Comparison of ENCODE assay signal across 20 cellular contexts in genomic region chr4:153638999-153639398, GRCh38. TPM values are rescaled to one million over a fixed set of nuclear protein-coding genes. Genes with fewer than 3 reads are reported as not detected.
DNase-seq lines count a peak whose midpoint lies in the region; ATAC-seq, FAIRE-seq and TF ChIP-seq lines count a peak whose summit lies in the region.
"Had no signal": no experiment of that assay in that cellular context is flagged by ENCODE, and none has a peak within 500 bp of the region (broad histone marks: within the 10 kb centered on the region; RNA-seq: fewer than 3 reads in every experiment).

No MANE protein-coding gene starts in this region.

- H3K9me3 ChIP-seq in OCI-LY1 (ENCODE audit: low read length): no peaks in the 10 kb centered on the region
- H3K9me3 ChIP-seq: Caco-2 had no signal

- H3K9me2 ChIP-seq in OCI-LY1 (ENCODE audit: low read depth, low read length): no peaks in the 10 kb centered on the region

- no peaks in the 10 kb centered on the region for H3K9me3 Mint-ChIP-seq in activated naive CD4-positive, alpha-beta T cell treated with anti-CD3 and anti-CD28 coated beads, Interleukin-2, amount 50 U/mL, for 72 hours
- H3K9me3 Mint-ChIP-seq in stimulated activated naive B cell treated with anti-CD40 and anti-IgM and Interleukin-4, amounts not matched to agents 10 μg/mL and 1 μg/mL and 100 μg/mL, for 72 hours: no peaks in the 10 kb centered on the region
- H3K9me3 Mint-ChIP-seq: CD4-positive, alpha-beta T cell had no signal

- peak overlapping the region; percentile 68; the same call in 1 of the 2 replicates for H3K4me2 ChIP-seq in OCI-LY1 (ENCODE audit: low read length)

- peaks cover 11 to 14% of the 10 kb centered on the region in 2 donors for H3K4me1 Mint-ChIP-seq in stimulated activated naive B cell treated with anti-CD40 and anti-IgM and Interleukin-4, amounts not matched to agents 10 μg/mL and 1 μg/mL and 100 μg/mL, for 72 hours

- intact Hi-C loops in posterior vena cava (cut with DNase I): loop anchor here in 1 of 2 donors (10.0 kb wide), 1 partner anchor 106 kb away; no protein-coding TSS in a partner anchor

- no peak overlapping the region for H3K4me3 ChIP-seq in OCI-LY1 (ENCODE audit: low read depth, low read length, poor library complexity, severe bottlenecking)

- peak overlapping the region; percentile 25 to 79 for H3K27ac Mint-ChIP-seq in activated naive CD4-positive, alpha-beta T cell treated with anti-CD3 and anti-CD28 coated beads, Interleukin-2, amount 50 U/mL, for 72 hours
- H3K27ac Mint-ChIP-seq in stimulated activated naive B cell treated with anti-CD40 and anti-IgM and Interleukin-4, amounts not matched to agents 10 μg/mL and 1 μg/mL and 100 μg/mL, for 72 hours: peak overlapping the region; percentile 70
- H3K27ac Mint-ChIP-seq: B cell had no signal

- no peaks in the 10 kb centered on the region for H3K27me3 Mint-ChIP-seq in stimulated activated naive B cell treated with anti-CD40 and anti-IgM and Interleukin-4, amounts not matched to agents 10 μg/mL and 1 μg/mL and 100 μg/mL, for 72 hours
- H3K27me3 Mint-ChIP-seq: B cell; CD4-positive, alpha-beta T cell had no signal

- no peak for ATAC-seq in activated naive CD4-positive, alpha-beta T cell treated with anti-CD3 and anti-CD28 coated beads, Interleukin-2, amount 50 U/mL, for 72 hours
- ATAC-seq in left lobe of liver: peak; percentile 50
- no peak for ATAC-seq in stimulated activated naive B cell treated with anti-CD40 and anti-IgM and Interleukin-4, amounts not matched to agents 10 μg/mL and 1 μg/mL and 100 μg/mL, for 72 hours (replicated peaks)
- ATAC-seq: HCT116 had no signal

- peak overlapping the region; percentile 73 for H3K27ac ChIP-seq in OCI-LY1 (ENCODE audit: low read depth, low read length, poor library complexity, severe bottlenecking)
- H3K27ac ChIP-seq: C4-2B had no signal

- H3K36me3 Mint-ChIP-seq in activated naive CD4-positive, alpha-beta T cell treated with anti-CD3 and anti-CD28 coated beads, Interleukin-2, amount 50 U/mL, for 72 hours: peaks cover 6 to 19% of the 10 kb centered on the region in 2 donors
- H3K36me3 Mint-ChIP-seq in stimulated activated naive B cell treated with anti-CD40 and anti-IgM and Interleukin-4, amounts not matched to agents 10 μg/mL and 1 μg/mL and 100 μg/mL, for 72 hours: peaks cover 32 to 35% of the 10 kb centered on the region in 2 donors

- peaks cover 43% of the 10 kb centered on the region for H3K4me1 ChIP-seq in OCI-LY1 (ENCODE audit: insufficient read depth, low read length, severe bottlenecking)
- H3K4me1 ChIP-seq: Caco-2 had no signal

- DNase-seq in activated naive CD4-positive, alpha-beta T cell treated with anti-CD3 and anti-CD28 coated beads, Interleukin-2, amount 50 U/mL, for 72 hours (ENCODE audit: low spot score in 2 of 2): no peak
- DNase-seq in activated naive CD4-positive, alpha-beta T cell (lab: John Stamatoyannopoulos, UW): no peak
- DNase-seq in left lobe of liver (ENCODE audit: low spot score) (no peak), iPS-NIHi7 (ENCODE audit: extremely low spot score) (no peak), posterior vena cava (ENCODE audit: low spot score) (no peak), D721Med (ENCODE audit: insufficient read length, low spot score) (no peak)
- no peak for DNase-seq in stimulated activated naive B cell treated with anti-CD40 and anti-IgM and Interleukin-4, amounts not matched to agents 10 μg/mL and 1 μg/mL and 100 μg/mL, for 72 hours
- DNase-seq: Caco-2; CD4-positive, alpha-beta T cell; DMS153; DMS79; GDM1; GOT3; H7 had no signal

- no peaks in the 10 kb centered on the region for H3K79me2 ChIP-seq in OCI-LY1 (ENCODE audit: insufficient read depth, low read length)

- H2AFZ ChIP-seq in OCI-LY1 (ENCODE audit: low read length): no peak overlapping the region

- no peaks in the 10 kb centered on the region for H4K20me1 ChIP-seq in OCI-LY1 (ENCODE audit: insufficient read depth, low read length)

- FAIRE-seq in D721Med (lab: Jason Lieb, UNC): no peak

- TF ChIP-seq CTCF in OCI-LY1 (IDR thresholded peaks at IDR 0.05; ENCODE audit: low read length) (no peak), D721Med (IDR thresholded peaks at IDR 0.05; ENCODE audit: insufficient read depth, missing control alignments) (no peak)

- H3K9ac ChIP-seq in OCI-LY1 (ENCODE audit: low read length): no peak overlapping the region; the same call in 1 of the 2 replicates

- no peak overlapping the region for H3K4me3 Mint-ChIP-seq in stimulated activated naive B cell treated with anti-CD40 and anti-IgM and Interleukin-4, amounts not matched to agents 10 μg/mL and 1 μg/mL and 100 μg/mL, for 72 hours
- H3K4me3 Mint-ChIP-seq: B cell; CD4-positive, alpha-beta T cell had no signal

- H3F3A ChIP-seq in OCI-LY1 (ENCODE audit: insufficient read depth, low read length): peaks cover 22% of the 10 kb centered on the region; the same call in 1 of the 2 replicates

- H3K27me3 ChIP-seq in OCI-LY1 (ENCODE audit: insufficient read depth, low read length): no peaks in the 10 kb centered on the region

- H3K36me3 ChIP-seq in OCI-LY1 (ENCODE audit: insufficient read depth, low read length): peaks cover 43% of the 10 kb centered on the region

RNA-seq across cellular contexts. Expression of gene TLR2, which starts 45.1 kb away (rescaled TPM):
- total RNA-seq in activated naive CD4-positive, alpha-beta T cell treated with anti-CD3 and anti-CD28 coated beads, Interleukin-2, amount 50 U/mL, for 72 hours: 1 to 10 TPM; 1.1 to 1.6 TPM
- total RNA-seq in left lobe of liver: 5.0 TPM
- total RNA-seq in posterior vena cava: 10 to 100 TPM; 38.5 to 39.8 TPM
- total RNA-seq: A172, Daoy had no signal
